ENCODE assay signal across 8 cellular contexts in genomic region chr9:99184427-99185327, GRCh38. TPM values are rescaled to one million over a fixed set of nuclear protein-coding genes. Genes with fewer than 3 reads are reported as not detected.
DNase-seq lines count a peak whose midpoint lies in the region; ATAC-seq and TF ChIP-seq lines count a peak whose summit lies in the region.

No MANE protein-coding gene starts in this region.

- DNase-seq in DMS79 (lab: John Stamatoyannopoulos, UW) (peak; percentile 70), RWPE1 (ENCODE audit: low spot score) (peak; percentile 93), foreskin keratinocyte (peak; percentile 66 to 80), occipital lobe (lab: John Stamatoyannopoulos, UW) (peak; percentile 84), substantia nigra (lab: John Stamatoyannopoulos, UW) (peak in 48 of 49 donors; percentile 22 to 94 (median 76))
- DNase-seq in activated T-helper 9 cell treated with anti-CD3 and anti-CD28 coated beads, Interleukin-2, amount 50 U/mL, for 16 hours (ENCODE audit: low read depth) = peak; percentile 45

- no peak overlapping the region for H3K9ac ChIP-seq in Loucy (ENCODE audit: low read depth, low read length, poor library complexity, severe bottlenecking)

- H3K27ac ChIP-seq in RWPE1 = peak overlapping the region; percentile 24
- H3K27ac ChIP-seq in foreskin keratinocyte = no peak overlapping the region
- H3K27ac ChIP-seq in substantia nigra (ENCODE audit: low read depth, low read length, poor library complexity, severe bottlenecking) = peak overlapping the region; percentile 43

- H3K9me2 ChIP-seq in Loucy (replicated peaks; ENCODE audit: low read depth, low read length) = no peaks in the 10 kb centered on the region

- TF ChIP-seq CTCF in Loucy (conservative IDR thresholded peaks at IDR 0.05; ENCODE audit: low read length) = peak; percentile 88
- peak; percentile 99 for TF ChIP-seq CTCF in RWPE1 (conservative IDR thresholded peaks at IDR 0.05; ENCODE audit: low read depth)
- peak; percentile 96 for TF ChIP-seq CTCF in foreskin keratinocyte (conservative IDR thresholded peaks at IDR 0.05)

- H3K27me3 ChIP-seq in Loucy (ENCODE audit: insufficient read depth, low read length, poor library complexity, severe bottlenecking) = no peaks in the 10 kb centered on the region
- H3K27me3 ChIP-seq in foreskin keratinocyte = peaks cover 7% of the 10 kb centered on the region

- 0 out of 2 replicates have a peak, but pooled peaks cover 4% of the 10 kb centered on the region for H3F3A ChIP-seq in Loucy (ENCODE audit: low read depth)

- peak overlapping the region; percentile 44; the same call in 1 of the 2 replicates for H2AFZ ChIP-seq in Loucy (ENCODE audit: low read length)

- ATAC-seq in GM21825 (IDR thresholded peaks at IDR 0.05; ENCODE audit: unreplicated experiment) (peak; percentile 48), foreskin keratinocyte (peak; percentile 92)

- H3K4me1 ChIP-seq in Loucy (ENCODE audit: insufficient read depth, low read length, poor library complexity, severe bottlenecking) (peaks cover 59% of the 10 kb centered on the region), foreskin keratinocyte (no peaks in the 10 kb centered on the region)

- POLR2A ChIA-PET in RWPE1 (lab: Yijun Ruan, JAX; ENCODE audit: low non-redundant PET) = no interaction called here

- H3K79me2 ChIP-seq in Loucy (ENCODE audit: insufficient read depth, low read length) = no peaks in the 10 kb centered on the region

- CTCF ChIA-PET in RWPE1 (lab: Yijun Ruan, JAX) = interaction anchor here (0.5 to 2.8 kb wide), 25 partner anchors 8 to 1375 kb away, joined by 3 to 16 read pairs (median 3); partner anchors contain the start of genes ALG2 and INVS

- H3K36me3 ChIP-seq in Loucy (ENCODE audit: insufficient read depth, low read length) = no peaks in the 10 kb centered on the region

- H3K4me2 ChIP-seq in Loucy (ENCODE audit: low read depth, low read length, poor library complexity, severe bottlenecking) = no peak overlapping the region

- H3K4me3 ChIP-seq in Loucy (ENCODE audit: low read length, poor library complexity, severe bottlenecking) = no peak overlapping the region

- H4K20me1 ChIP-seq in Loucy (ENCODE audit: insufficient read depth, low read length, poor library complexity, severe bottlenecking) = no peaks in the 10 kb centered on the region

- H3K9me3 ChIP-seq in Loucy (ENCODE audit: insufficient read depth, low read depth, low read length) = no peaks in the 10 kb centered on the region

RNA-seq across cellular contexts. Expression of gene ALG2, which starts 37.1 kb away (rescaled TPM):
- 30.0 and 32.1 TPM in 2 replicates for total RNA-seq in foreskin keratinocyte
- polyA plus RNA-seq in foreskin keratinocyte = 21.8 and 23.9 TPM in 2 replicates
- 25.0 TPM for total RNA-seq in occipital lobe

RNA-seq across cellular contexts. Expression of gene SEC61B, which starts 37.4 kb away (rescaled TPM):
- total RNA-seq in foreskin keratinocyte = 220 and 254 TPM in 2 replicates
- 340 and 400 TPM in 2 replicates for polyA plus RNA-seq in foreskin keratinocyte
- 32.3 TPM for total RNA-seq in occipital lobe
